In the genomic region with DNA sequence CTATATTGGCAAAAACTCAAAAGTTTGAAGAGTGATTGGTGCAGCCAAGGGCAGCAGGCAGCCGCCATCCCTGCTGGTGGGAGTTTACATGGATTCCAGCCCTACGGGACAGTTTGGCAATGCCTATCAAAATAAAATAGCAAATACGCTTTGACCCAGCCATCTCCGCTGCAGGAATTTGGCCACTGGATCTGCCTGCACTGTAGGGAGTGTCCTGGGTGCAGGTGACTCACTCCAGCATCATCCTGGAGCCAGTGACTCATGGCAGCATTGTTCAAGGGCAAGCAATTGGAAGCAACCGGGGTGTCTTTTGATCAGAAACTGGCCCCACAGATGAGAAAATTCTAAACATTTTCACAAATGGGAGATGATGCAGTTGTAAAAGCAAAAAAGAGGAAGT, we compare ENCODE assay signal across 12 cellular contexts. TPM values are rescaled to one million over a fixed set of nuclear protein-coding genes. Genes with fewer than 3 reads are reported as not detected.
DNase-seq lines count a peak whose midpoint lies in the region; ATAC-seq and TF ChIP-seq lines count a peak whose summit lies in the region.
"Had no signal": no experiment of that assay in that cellular context is flagged by ENCODE, and none has a peak within 500 bp of the region (broad histone marks: within the 10 kb centered on the region; RNA-seq: fewer than 3 reads in every experiment).

No MANE protein-coding gene starts in this region.

- no peaks in the 10 kb centered on the region for H3K36me3 ChIP-seq in Caco-2 (ENCODE audit: control insufficient read depth, insufficient read depth, low read length)
- H3K36me3 ChIP-seq in colonic mucosa, result no peaks in the 10 kb centered on the region
- no peaks in the 10 kb centered on the region for H3K36me3 ChIP-seq in muscle layer of duodenum (ENCODE audit: control insufficient read depth in 1 of 2, insufficient read depth in 2 of 2, low read length in 2 of 2)
- H3K36me3 ChIP-seq: lower lobe of right lung had no signal

- H3K27ac ChIP-seq in colonic mucosa, result peak overlapping the region; percentile 78
- peak overlapping the region; percentile 57 for H3K27ac ChIP-seq in muscle layer of duodenum (ENCODE audit: low read length)
- H3K27ac ChIP-seq: lower lobe of right lung had no signal

- ATAC-seq in natural killer cell, result no peak
- ATAC-seq in GM21390 (IDR thresholded peaks at IDR 0.05; ENCODE audit: unreplicated experiment), result no peak

- CTCF ChIA-PET in Caco-2 (lab: Charles Lee), result no interaction called here
- CTCF ChIA-PET in GM10248 (lab: Yijun Ruan, JAX), result interaction anchor here (0.9 kb wide), 1 partner anchor 18 kb away, joined by 3 read pairs; no protein-coding TSS in a partner anchor

- no peaks in the 10 kb centered on the region for H3K9me3 ChIP-seq in Caco-2
- H3K9me3 ChIP-seq in colonic mucosa, result no peaks in the 10 kb centered on the region
- peaks cover under 1 to 7% of the 10 kb centered on the region in 2 donors for H3K9me3 ChIP-seq in muscle layer of duodenum (ENCODE audit: control insufficient read depth in 1 of 2, low read length in 2 of 2)
- H3K9me3 ChIP-seq: lower lobe of right lung had no signal

- DNase-seq in Caco-2, result peak; percentile 13 to 46
- peak; percentile 98 for DNase-seq in LHCN-M2 (ENCODE audit: low read depth)
- DNase-seq in colonic mucosa, result peak; percentile 85
- no peak for DNase-seq in GM10248 (ENCODE audit: extremely low spot score)
- no peak for DNase-seq in natural killer cell
- no peak for DNase-seq in NCI-H345 (lab: John Stamatoyannopoulos, UW)
- DNase-seq: activated T-cell treated with anti-CD3 and anti-CD28 coated beads, Interleukin-2, amount 50 U/mL, for 24 hours; lower lobe of right lung; NCI-H1092 treated with DMSO at 0.1 percent for 48 hours; stimulated activated naive CD4-positive, alpha-beta T cell treated with Interleukin-2 at 50 U/mL for 16 hours had no signal

- H3K27me3 Mint-ChIP-seq in Caco-2 (ENCODE audit: insufficient read depth, unreplicated experiment), result no peaks in the 10 kb centered on the region
- H3K27me3 Mint-ChIP-seq in natural killer cell (ENCODE audit: low read depth in 2 of 2), result peaks cover 0 to 28% of the 10 kb centered on the region in 2 donors

- H3K27ac Mint-ChIP-seq in Caco-2 (ENCODE audit: unreplicated experiment), result peak overlapping the region; percentile 62
- no peak overlapping the region for H3K27ac Mint-ChIP-seq in natural killer cell
- H3K27ac Mint-ChIP-seq: activated T-cell treated with anti-CD3 and anti-CD28 coated beads, Interleukin-2, amount 50 U/mL, for 24 hours had no signal

- no peak overlapping the region for H3K4me3 ChIP-seq in Caco-2 (ENCODE audit: low read depth, low read length)
- no peak overlapping the region for H3K4me3 ChIP-seq in colonic mucosa
- H3K4me3 ChIP-seq in muscle layer of duodenum (ENCODE audit: low read depth in 1 of 2, low read length in 2 of 2), result no peak overlapping the region
- H3K4me3 ChIP-seq: lower lobe of right lung had no signal

- BruUV-seq in Caco-2 (replicated peaks; lab: Mats Ljungman, UMichigan), result no TSS peak

- H3K4me1 Mint-ChIP-seq in Caco-2 (ENCODE audit: low read depth, unreplicated experiment) (peaks cover 6% of the 10 kb centered on the region), natural killer cell (no peaks in the 10 kb centered on the region)

- H3K4me3 Mint-ChIP-seq in Caco-2 (ENCODE audit: unreplicated experiment) (peak overlapping the region; percentile 8), natural killer cell (no peak overlapping the region)
- H3K4me3 Mint-ChIP-seq: activated T-cell treated with anti-CD3 and anti-CD28 coated beads, Interleukin-2, amount 50 U/mL, for 24 hours had no signal

- peak overlapping the region in 1 of 2 donors; percentile 44 for H3K9ac ChIP-seq in colonic mucosa (ENCODE audit: low read depth in 2 of 2, low read length in 2 of 2)

- H3K27me3 ChIP-seq in Caco-2 (replicated peaks; ENCODE audit: control insufficient read depth, insufficient read depth, low read length) (no peaks in the 10 kb centered on the region), colonic mucosa (no peaks in the 10 kb centered on the region), muscle layer of duodenum (ENCODE audit: low read depth, low read length) (no peaks in the 10 kb centered on the region)

- no peaks in the 10 kb centered on the region for H3K36me3 Mint-ChIP-seq in Caco-2 (ENCODE audit: insufficient read depth, unreplicated experiment)
- no peaks in the 10 kb centered on the region for H3K36me3 Mint-ChIP-seq in natural killer cell

- POLR2A ChIA-PET in Caco-2 (lab: Charles Lee), result no interaction called here
- POLR2A ChIA-PET in GM10248 (lab: Yijun Ruan, JAX), result no interaction called here

- no peaks in the 10 kb centered on the region for H3K9me3 Mint-ChIP-seq in Caco-2 (ENCODE audit: unreplicated experiment)
- peaks cover 2 to 4% of the 10 kb centered on the region in 2 donors for H3K9me3 Mint-ChIP-seq in natural killer cell

- intact Hi-C loops in Caco-2 (cut with micrococcal nuclease; ENCODE audit: unreplicated experiment), result no loop called here
- intact Hi-C loops in colonic mucosa (cut with DNase I), result no loop called here
- intact Hi-C loops in natural killer cell (cut with micrococcal nuclease), result no loop called here

- TF ChIP-seq CTCF in Caco-2 (IDR thresholded peaks at IDR 0.05; ENCODE audit: insufficient read depth in 1 of 2, low read depth in 1 of 2, low read length in 1 of 2, severe bottlenecking in 1 of 2, unreplicated experiment in 1 of 2) (no peak), colonic mucosa (IDR thresholded peaks at IDR 0.05) (no peak), GM10248 (IDR thresholded peaks at IDR 0.05; ENCODE audit: control extremely low read depth, extremely low read depth, low read depth, missing control alignments) (no peak), natural killer cell (IDR thresholded peaks at IDR 0.05) (no peak)

- H3K4me1 ChIP-seq in Caco-2 (no peaks in the 10 kb centered on the region), colonic mucosa (no peaks in the 10 kb centered on the region), muscle layer of duodenum (ENCODE audit: control insufficient read depth in 1 of 2, insufficient read depth in 2 of 2, low read length in 2 of 2) (peaks cover 0 to 3% of the 10 kb centered on the region in 2 donors)
- H3K4me1 ChIP-seq: lower lobe of right lung had no signal

RNA-seq across cellular contexts. Expression of gene NGEF, which starts 24.6 kb away (rescaled TPM):
- total RNA-seq in Caco-2 (2022) (0.39 and 0.77 TPM in 2 replicates), LHCN-M2 (2014; rRNA removed) (0.26 and 0.34 TPM in 2 replicates), colonic mucosa (10 to 100 TPM; 25.6 to 34.0 TPM), natural killer cell (not detected)
- polyA plus RNA-seq in LHCN-M2 (2012), result 0.51 TPM

RNA-seq across cellular contexts. Expression of gene NEU2, which starts 44.0 kb away (rescaled TPM):
- total RNA-seq in Caco-2 (2022), result not detected in 2 replicates
- total RNA-seq in LHCN-M2 (2014; rRNA removed), result not detected in 2 replicates
- polyA plus RNA-seq in LHCN-M2 (2012), result not detected
- not detected for total RNA-seq in colonic mucosa
- not detected for total RNA-seq in natural killer cell
- total RNA-seq: lower lobe of right lung had no signal

Comparison
In these comparisons a context has a peak if more than half of its experiments do, and no peak if none do; other contexts are left out.
1. DNase-seq: peak in Caco-2 (2 of 2), LHCN-M2 (single experiment) and colonic mucosa (single experiment); none in GM10248 (single experiment), natural killer cell (single experiment) and NCI-H345 (single experiment).
2. RNA of gene NGEF, which starts 24.6 kb away (total RNA-seq): 25.6 to 34.0 TPM in colonic mucosa; 0.39 to 0.77 TPM in Caco-2, 0.26 to 0.34 TPM in LHCN-M2 and not detected in natural killer cell; every median in the first group is over 10 times any median in the second.